Comparison of ENCODE assay signal across 14 cellular contexts in genomic region chr6:95244749-95245148, GRCh38.
DNase-seq lines count a peak whose midpoint lies in the region; ATAC-seq and TF ChIP-seq lines count a peak whose summit lies in the region.
"Had no signal": no experiment of that assay in that cellular context is flagged by ENCODE, and none has a peak within 500 bp of the region (broad histone marks: within the 10 kb centered on the region; RNA-seq: fewer than 3 reads in every experiment).

No MANE protein-coding gene starts in this region.

- H3K4me3 ChIP-seq in ACC112 (ENCODE audit: low read depth, low read length) (no peak overlapping the region), PC-3 (ENCODE audit: low read length) (no peak overlapping the region), mammary epithelial cell (replicated peaks in 1 of 3; ENCODE audit: insufficient read depth in 1 of 3, low read depth in 2 of 3, low read length in 3 of 3) (no peak overlapping the region), fibroblast of mammary gland (ENCODE audit: control insufficient read depth, low read depth, low read length) (no peak overlapping the region), smooth muscle cell (no peak overlapping the region)
- H3K4me3 ChIP-seq: BLaER1 treated with 17β-estradiol and CSF1 and Interleukin-3, amounts not matched to agents 10 nM and 100 nM; GM23248 had no signal

- H3K79me2 ChIP-seq in ACC112 (ENCODE audit: control insufficient read depth, insufficient read depth, low read length, unreplicated experiment) (no peaks in the 10 kb centered on the region), PC-3 (ENCODE audit: low read length) (no peaks in the 10 kb centered on the region), mammary epithelial cell (ENCODE audit: insufficient read depth, low read length) (no peaks in the 10 kb centered on the region), smooth muscle cell (ENCODE audit: low read depth) (no peaks in the 10 kb centered on the region)

- H3K27ac ChIP-seq in ACC112 (ENCODE audit: low read depth, low read length) (peak overlapping the region; percentile 12; the same call in 1 of the 2 replicates), PC-3 (ENCODE audit: low read length) (no peak overlapping the region), mammary epithelial cell (ENCODE audit: insufficient read depth, low read depth, low read length) (no peak overlapping the region), smooth muscle cell (ENCODE audit: low read depth) (no peak overlapping the region)
- H3K27ac ChIP-seq: BLaER1 treated with 17β-estradiol and CSF1 and Interleukin-3, amounts not matched to agents 10 nM and 100 nM; GM23248 had no signal

- CTCF ChIA-PET in PC-3 (lab: Charles Lee): no interaction called here
- CTCF ChIA-PET in mammary epithelial cell (lab: Charles Lee; ENCODE audit: low non-redundant PET): no interaction called here

- in situ Hi-C loops in mammary epithelial cell (cut with MboI; ENCODE audit: low sequenced_read_pairs in 2 of 2): no loop called here

- no peak overlapping the region for H3K9ac ChIP-seq in PC-3 (ENCODE audit: low read length)
- no peak overlapping the region for H3K9ac ChIP-seq in mammary epithelial cell (ENCODE audit: insufficient read depth, low read length)
- H3K9ac ChIP-seq in smooth muscle cell (ENCODE audit: low read depth): no peak overlapping the region
- H3K9ac ChIP-seq: BLaER1 treated with 17β-estradiol and CSF1 and Interleukin-3, amounts not matched to agents 10 nM and 100 nM; GM23248 had no signal

- POLR2A ChIA-PET in PC-3 (lab: Charles Lee; ENCODE audit: unreplicated experiment): no interaction called here

- DNase-seq in PC-3 (peak; percentile 52), mammary epithelial cell (peak; percentile 17), fibroblast of mammary gland (ENCODE audit: low read depth) (peak; percentile 48), SK-N-DZ (ENCODE audit: low spot score) (no peak), smooth muscle cell (lab: John Stamatoyannopoulos, UW; ENCODE audit: unreplicated experiment) (no peak)
- DNase-seq in activated CD4-positive, CD25-positive, alpha-beta regulatory T cell (lab: John Stamatoyannopoulos, UW): no peak
- DNase-seq: 8988T; ACHN; CD4-positive, CD25-positive, alpha-beta regulatory T cell; DMS53; GF-D8; GM23248 had no signal

- H3K4me1 ChIP-seq in ACC112 (ENCODE audit: control insufficient read depth, insufficient read depth, low read length, unreplicated experiment) (peaks cover 34% of the 10 kb centered on the region), PC-3 (ENCODE audit: insufficient read depth, low read length) (no peaks in the 10 kb centered on the region), mammary epithelial cell (ENCODE audit: insufficient read depth, low read length) (no peaks in the 10 kb centered on the region), smooth muscle cell (ENCODE audit: low read depth) (no peaks in the 10 kb centered on the region)
- H3K4me1 ChIP-seq: BLaER1 treated with 17β-estradiol and CSF1 and Interleukin-3, amounts not matched to agents 10 nM and 100 nM had no signal

- H3K27me3 ChIP-seq in ACC112 (ENCODE audit: insufficient read depth, low read length) (no peaks in the 10 kb centered on the region), PC-3 (ENCODE audit: low read length) (no peaks in the 10 kb centered on the region), mammary epithelial cell (ENCODE audit: insufficient read depth, low read length) (no peaks in the 10 kb centered on the region), smooth muscle cell (ENCODE audit: low read depth) (no peaks in the 10 kb centered on the region)
- H3K27me3 ChIP-seq: BLaER1 treated with 17β-estradiol and CSF1 and Interleukin-3, amounts not matched to agents 10 nM and 100 nM had no signal

- H3K9me3 ChIP-seq in PC-3 (ENCODE audit: low read length) (no peaks in the 10 kb centered on the region), mammary epithelial cell (replicated peaks; ENCODE audit: insufficient read depth, low read length) (no peaks in the 10 kb centered on the region), smooth muscle cell (replicated peaks; ENCODE audit: low read depth) (no peaks in the 10 kb centered on the region)
- H3K9me3 ChIP-seq: BLaER1 treated with 17β-estradiol and CSF1 and Interleukin-3, amounts not matched to agents 10 nM and 100 nM had no signal

- BruUV-seq in PC-3 (replicated peaks; lab: Mats Ljungman, UMichigan) (no TSS peak), mammary epithelial cell (replicated peaks; lab: Mats Ljungman, UMichigan) (no TSS peak)

- intact Hi-C loops in PC-3 (cut with micrococcal nuclease) (no loop called here), mammary epithelial cell (cut with micrococcal nuclease) (no loop called here)

- H3F3A ChIP-seq in PC-3 (ENCODE audit: low read length, unreplicated experiment) (no peaks in the 10 kb centered on the region), smooth muscle cell (ENCODE audit: low read depth) (no peaks in the 10 kb centered on the region)

- no peak for TF ChIP-seq CTCF in PC-3 (conservative IDR thresholded peaks at IDR 0.05; ENCODE audit: low read depth, low read length)
- TF ChIP-seq CTCF in mammary epithelial cell (conservative IDR thresholded peaks at IDR 0.05 in 1 of 2, IDR thresholded peaks at IDR 0.05 in 1 of 2; ENCODE audit: extremely low read depth in 1 of 2, insufficient read depth in 1 of 2, low read depth in 1 of 2, low read length in 2 of 2): no peak
- no peak for TF ChIP-seq CTCF in fibroblast of mammary gland (conservative IDR thresholded peaks at IDR 0.05; ENCODE audit: control insufficient read depth, insufficient read depth, low read depth, low read length)
- no peak for TF ChIP-seq CTCF in smooth muscle cell (IDR thresholded peaks at IDR 0.05; ENCODE audit: borderline replicate concordance, insufficient read depth, poor library complexity, severe bottlenecking)

- H2AFZ ChIP-seq in ACC112 (ENCODE audit: low read length, unreplicated experiment): no peak overlapping the region
- H2AFZ ChIP-seq in PC-3 (ENCODE audit: low read length): no peak overlapping the region
- H2AFZ ChIP-seq in mammary epithelial cell (ENCODE audit: low read depth, low read length): no peak overlapping the region
- no peak overlapping the region for H2AFZ ChIP-seq in smooth muscle cell (ENCODE audit: low read depth)
- H2AFZ ChIP-seq: GM23248 had no signal

- peak; percentile 40; the same call in 1 of the 2 replicates for ATAC-seq in PC-3

- no peaks in the 10 kb centered on the region for H3K36me3 ChIP-seq in ACC112 (ENCODE audit: insufficient read depth, low read length)
- no peaks in the 10 kb centered on the region for H3K36me3 ChIP-seq in PC-3 (ENCODE audit: low read depth, low read length)
- no peaks in the 10 kb centered on the region for H3K36me3 ChIP-seq in mammary epithelial cell (ENCODE audit: insufficient read depth, low read length)
- H3K36me3 ChIP-seq in smooth muscle cell (ENCODE audit: low read depth): no peaks in the 10 kb centered on the region
- H3K36me3 ChIP-seq: BLaER1 treated with 17β-estradiol and CSF1 and Interleukin-3, amounts not matched to agents 10 nM and 100 nM had no signal

- H3K9me2 ChIP-seq in PC-3 (replicated peaks; ENCODE audit: low read length): no peaks in the 10 kb centered on the region

- no peak overlapping the region for H3K4me2 ChIP-seq in PC-3 (ENCODE audit: low read length)
- H3K4me2 ChIP-seq in mammary epithelial cell (ENCODE audit: insufficient read depth, low read depth, low read length): no peak overlapping the region
- H3K4me2 ChIP-seq in smooth muscle cell: no peak overlapping the region
- H3K4me2 ChIP-seq: BLaER1 treated with 17β-estradiol and CSF1 and Interleukin-3, amounts not matched to agents 10 nM and 100 nM had no signal

- WGBS in mammary epithelial cell (ENCODE audit: low coverage, missing lambda C conversion rate): 17% methylated on average over 2 of the region's 2 CpGs
- 60% methylated on average over 2 of the region's 2 CpGs for WGBS in smooth muscle cell (ENCODE audit: low lambda C conversion rate)

- no peaks in the 10 kb centered on the region for H4K20me1 ChIP-seq in PC-3 (ENCODE audit: low read length)
- H4K20me1 ChIP-seq in mammary epithelial cell (ENCODE audit: insufficient read depth, low read length): no peaks in the 10 kb centered on the region
- H4K20me1 ChIP-seq in smooth muscle cell (ENCODE audit: low read depth): no peaks in the 10 kb centered on the region
- H4K20me1 ChIP-seq: BLaER1 treated with 17β-estradiol and CSF1 and Interleukin-3, amounts not matched to agents 10 nM and 100 nM had no signal

- dilution Hi-C loops in mammary epithelial cell (cut with HindIII; ENCODE audit: low sequenced_read_pairs): no loop called here

Comparison
In these comparisons a context has a peak if more than half of its experiments do, and no peak if none do; other contexts are left out.
1. DNase-seq: peak in PC-3 (single experiment), mammary epithelial cell (single experiment) and fibroblast of mammary gland (single experiment); none in SK-N-DZ (single experiment), smooth muscle cell (single experiment) and activated CD4-positive, CD25-positive, alpha-beta regulatory T cell (0 of 4).